In the genomic region with DNA sequence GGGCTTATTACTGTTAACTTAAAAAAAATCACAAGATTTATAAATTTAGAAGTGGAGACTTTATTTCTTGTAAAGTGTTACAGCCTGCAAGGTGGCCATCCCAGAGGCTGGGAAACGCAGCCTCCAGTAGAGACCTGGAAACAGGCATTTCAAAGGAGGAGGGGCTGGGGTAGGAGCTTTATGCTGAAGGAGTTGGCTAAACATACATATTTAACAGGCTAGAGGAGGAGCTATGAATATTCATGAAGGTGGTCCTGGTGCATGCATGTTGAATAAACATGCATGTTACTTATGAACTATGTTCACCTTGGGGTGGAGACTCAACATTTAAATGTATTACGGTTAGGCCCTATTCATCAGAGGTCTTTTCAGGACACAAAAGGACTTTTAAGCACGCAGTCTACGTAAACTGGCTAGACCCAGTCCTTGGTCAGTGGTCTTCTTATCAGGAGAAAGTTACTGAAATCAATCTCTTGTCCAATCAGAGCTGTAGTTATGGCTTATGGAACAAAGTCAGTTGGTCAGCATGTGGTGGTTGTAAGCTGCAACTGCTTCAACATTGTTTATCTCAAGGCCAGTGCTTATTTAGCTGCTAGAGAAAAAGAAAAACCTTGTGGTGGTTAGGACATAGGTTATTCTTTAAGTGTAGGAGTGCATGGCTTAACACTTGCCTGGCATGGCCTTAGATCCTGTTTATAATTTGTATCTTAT, we compare ENCODE assay signal across 22 cellular contexts. TPM values are rescaled to one million over a fixed set of nuclear protein-coding genes. Genes with fewer than 3 reads are reported as not detected.
DNase-seq lines count a peak whose midpoint lies in the region; ATAC-seq, FAIRE-seq and TF ChIP-seq lines count a peak whose summit lies in the region.
"Had no signal": no experiment of that assay in that cellular context is flagged by ENCODE, and none has a peak within 500 bp of the region (broad histone marks: within the 10 kb centered on the region; RNA-seq: fewer than 3 reads in every experiment).

No MANE protein-coding gene starts in this region.

- ATAC-seq in stimulated activated naive B cell treated with anti-CD40 and anti-IgM and Interleukin-4, amounts not matched to agents 10 μg/mL and 1 μg/mL and 100 μg/mL, for 72 hours (replicated peaks): no peak
- ATAC-seq: Right ventricle myocardium inferior had no signal

- H3K9me3 Mint-ChIP-seq in stimulated activated naive B cell treated with anti-CD40 and anti-IgM and Interleukin-4, amounts not matched to agents 10 μg/mL and 1 μg/mL and 100 μg/mL, for 72 hours: no peaks in the 10 kb centered on the region
- H3K9me3 Mint-ChIP-seq: HFFc6, IgD-negative memory B cell had no signal

- H3K27ac Mint-ChIP-seq in stimulated activated naive B cell treated with anti-CD40 and anti-IgM and Interleukin-4, amounts not matched to agents 10 μg/mL and 1 μg/mL and 100 μg/mL, for 72 hours: no peak overlapping the region

- no peak for DNase-seq in GM12891 (ENCODE audit: insufficient read length, low spot score)
- peak; percentile 33 for DNase-seq in NAMALWA (ENCODE audit: low spot score)
- peak; percentile 36 for DNase-seq in cerebellar cortex (ENCODE audit: low spot score)
- DNase-seq in iris pigment epithelial cell (ENCODE audit: low read depth): peak; percentile 22
- DNase-seq in EL: no peak
- DNase-seq in NCI-H345 treated with DMSO at 0.1 percent for 48 hours (lab: John Stamatoyannopoulos, UW; ENCODE audit: unreplicated experiment): no peak
- DNase-seq in DMS153 treated with DMSO at 0.1 percent for 48 hours (lab: John Stamatoyannopoulos, UW; ENCODE audit: unreplicated experiment): no peak
- DNase-seq in stimulated activated naive B cell treated with anti-CD40 and anti-IgM and Interleukin-4, amounts not matched to agents 10 μg/mL and 1 μg/mL and 100 μg/mL, for 72 hours: no peak
- DNase-seq: C1 segment of cervical spinal cord, DND-41, GDM1, GOT3, HFFc6, NCI-H1436, NCI-H2029 treated with DMSO at 0.1 percent for 48 hours, NCI-H2171 treated with DMSO at 0.1 percent for 48 hours, NCI-H748 treated with DMSO at 0.1 percent for 48 hours, PC-9 had no signal

- FAIRE-seq in GM12891 (lab: Jason Lieb, UNC): no peak
- FAIRE-seq: A549, GM12892 had no signal

- H3K4me1 Mint-ChIP-seq in stimulated activated naive B cell treated with anti-CD40 and anti-IgM and Interleukin-4, amounts not matched to agents 10 μg/mL and 1 μg/mL and 100 μg/mL, for 72 hours: peaks cover 6 to 17% of the 10 kb centered on the region in 2 donors

- H3K36me3 Mint-ChIP-seq in stimulated activated naive B cell treated with anti-CD40 and anti-IgM and Interleukin-4, amounts not matched to agents 10 μg/mL and 1 μg/mL and 100 μg/mL, for 72 hours: peaks cover 0 to 7% of the 10 kb centered on the region in 2 donors
- H3K36me3 Mint-ChIP-seq: IgD-negative memory B cell had no signal

- H3K4me3 Mint-ChIP-seq in stimulated activated naive B cell treated with anti-CD40 and anti-IgM and Interleukin-4, amounts not matched to agents 10 μg/mL and 1 μg/mL and 100 μg/mL, for 72 hours: no peak overlapping the region
- H3K4me3 Mint-ChIP-seq: HFFc6, IgD-negative memory B cell had no signal

- no peaks in the 10 kb centered on the region for H3K27me3 Mint-ChIP-seq in stimulated activated naive B cell treated with anti-CD40 and anti-IgM and Interleukin-4, amounts not matched to agents 10 μg/mL and 1 μg/mL and 100 μg/mL, for 72 hours
- H3K27me3 Mint-ChIP-seq: IgD-negative memory B cell had no signal

- TF ChIP-seq POLR2A in GM12891 (IDR thresholded peaks at IDR 0.05; ENCODE audit: low read depth, low read length): no peak

TF ChIP-seq in GM12891, 5 proteins besides CTCF, POLR2A, EP300 and RAD21:
- TF ChIP-seq POU2F2 (IDR thresholded peaks at IDR 0.05; ENCODE audit: low read depth, low read length) (peak; percentile 64; the same call in 1 of the 2 replicates), PAX5 (IDR thresholded peaks at IDR 0.05; ENCODE audit: insufficient read depth, low read length, severe bottlenecking) (no peak)

RNA-seq across cellular contexts. Expression of gene ARF6, which starts 11.4 kb away (rescaled TPM):
- polyA plus RNA-seq in GM12891 (2012; ENCODE audit: low read depth, missing spikeins): 46.5 TPM

RNA-seq across cellular contexts. Expression of gene NEMF, which starts 28.9 kb away (rescaled TPM):
- 33.7 TPM for polyA plus RNA-seq in GM12891 (2012; ENCODE audit: low read depth, missing spikeins)

Comparison
In these comparisons a context has a peak if more than half of its experiments do, and no peak if none do; other contexts are left out.
1. DNase-seq: peak in NAMALWA (single experiment), cerebellar cortex (single experiment) and iris pigment epithelial cell (single experiment); none in GM12891 (single experiment), EL (single experiment), NCI-H345 treated with DMSO at 0.1 percent for 48 hours (single experiment), DMS153 treated with DMSO at 0.1 percent for 48 hours (single experiment) and stimulated activated naive B cell treated with anti-CD40 and anti-IgM and Interleukin-4, amounts not matched to agents 10 μg/mL and 1 μg/mL and 100 μg/mL, for 72 hours (single experiment).